Comparison of ENCODE assay signal across 20 cellular contexts in the genomic region with DNA sequence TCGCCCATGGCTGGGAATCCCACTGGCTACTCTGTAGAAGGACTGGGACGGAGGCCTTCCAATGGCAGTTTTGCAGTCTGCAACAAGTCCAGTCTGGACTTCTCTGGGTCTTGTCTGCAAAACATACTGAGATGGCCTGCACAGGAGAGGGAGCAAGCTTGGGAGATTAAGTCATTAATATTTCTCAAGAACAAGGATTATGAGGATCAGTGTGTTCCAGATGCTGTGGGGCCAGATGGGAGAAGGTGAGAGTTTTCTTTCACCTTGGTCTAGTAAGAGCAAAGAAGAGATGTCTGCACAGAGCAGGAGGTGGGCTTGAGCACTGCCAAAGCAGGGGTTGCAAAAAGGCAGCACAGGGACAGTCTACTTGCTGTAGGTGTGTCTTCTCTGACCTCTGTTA. TPM values are rescaled to one million over a fixed set of nuclear protein-coding genes. Genes with fewer than 3 reads are reported as not detected.
"Had no signal": no experiment of that assay in that cellular context is flagged by ENCODE, and none has a peak within 500 bp of the region (broad histone marks: within the 10 kb centered on the region; RNA-seq: fewer than 3 reads in every experiment).

TSS of gene PDE6A (minus strand) at position 128 of the 400 bp plus-strand sequence. CDS start at position 8, 120 bp downstream.

- H3K27ac Mint-ChIP-seq: activated CD8-positive, alpha-beta T cell treated with anti-CD3 and anti-CD28 coated beads, Interleukin-2, amount 10 ng/mL, durations not matched to agents 7 days and 5 days; activated naive CD4-positive, alpha-beta T cell treated with anti-CD3 and anti-CD28 coated beads, Interleukin-2, amount 10 ng/mL, durations not matched to agents 7 days and 5 days; activated T-helper 1 cell treated with anti-CD3 and anti-CD28 coated beads, Interleukin-12 subunit alpha, Interleukin-12 subunit beta, Interleukin-2, Interleukin-4 antibody, amounts not matched to agents 30 ng/mL and 10 ng/mL and 1 ng/mL, durations not matched to agents 14 hours and 24 hours and 36 hours; immature natural killer cell had no signal

- H3K36me3 Mint-ChIP-seq: activated naive CD4-positive, alpha-beta T cell treated with anti-CD3 and anti-CD28 coated beads, Interleukin-2, amount 10 ng/mL, durations not matched to agents 7 days and 5 days; immature natural killer cell had no signal

- H3K4me3 ChIP-seq: sigmoid colon had no signal

- H3K36me3 ChIP-seq: sigmoid colon had no signal

- H3K9me3 Mint-ChIP-seq: activated naive CD4-positive, alpha-beta T cell treated with anti-CD3 and anti-CD28 coated beads, Interleukin-2, amount 10 ng/mL, durations not matched to agents 7 days and 5 days; activated T-helper 1 cell treated with anti-CD3 and anti-CD28 coated beads, Interleukin-12 subunit alpha, Interleukin-12 subunit beta, Interleukin-2, Interleukin-4 antibody, amounts not matched to agents 30 ng/mL and 10 ng/mL and 1 ng/mL, durations not matched to agents 14 hours and 24 hours and 36 hours; immature natural killer cell; nephron had no signal

- H3K27ac ChIP-seq: sigmoid colon had no signal

- H3K27me3 ChIP-seq: sigmoid colon had no signal

- ATAC-seq: activated CD8-positive, alpha-beta T cell treated with anti-CD3 and anti-CD28 coated beads, Interleukin-2, amount 10 ng/mL, durations not matched to agents 7 days and 5 days; left cardiac atrium had no signal

- H3K4me1 ChIP-seq: sigmoid colon had no signal

- H3K4me3 Mint-ChIP-seq: activated CD8-positive, alpha-beta T cell treated with anti-CD3 and anti-CD28 coated beads, Interleukin-2, amount 10 ng/mL, durations not matched to agents 7 days and 5 days; activated naive CD4-positive, alpha-beta T cell treated with anti-CD3 and anti-CD28 coated beads, Interleukin-2, amount 10 ng/mL, durations not matched to agents 7 days and 5 days; activated T-helper 1 cell treated with anti-CD3 and anti-CD28 coated beads, Interleukin-12 subunit alpha, Interleukin-12 subunit beta, Interleukin-2, Interleukin-4 antibody, amounts not matched to agents 30 ng/mL and 10 ng/mL and 1 ng/mL, durations not matched to agents 14 hours and 24 hours and 36 hours; immature natural killer cell; nephron had no signal

- H3K9me3 ChIP-seq: sigmoid colon had no signal

- DNase-seq: activated CD4-positive, alpha-beta T cell treated with anti-CD3 and anti-CD28 coated beads for 4 hours; activated CD8-positive, alpha-beta T cell treated with anti-CD3 and anti-CD28 coated beads, Interleukin-2, amount 10 ng/mL, durations not matched to agents 7 days and 5 days; activated naive CD4-positive, alpha-beta T cell treated with anti-CD3 and anti-CD28 coated beads, Interleukin-2, amount 10 ng/mL, durations not matched to agents 7 days and 5 days; caudate nucleus; cortex of kidney; effector memory CD4-positive, alpha-beta T cell; immature natural killer cell; left cardiac atrium; occipital lobe; sigmoid colon; stimulated activated CD4-positive, alpha-beta T cell treated with anti-CD3 and anti-CD28 coated beads, Interleukin-2, amount 100 ng/mL, for 24 hours; stimulated activated naive CD4-positive, alpha-beta T cell; substantia nigra; T-helper 1 cell; trophoblast cell had no signal

- H3K4me1 Mint-ChIP-seq: activated naive CD4-positive, alpha-beta T cell treated with anti-CD3 and anti-CD28 coated beads, Interleukin-2, amount 10 ng/mL, durations not matched to agents 7 days and 5 days; immature natural killer cell had no signal

RNA-seq across cellular contexts. Expression of gene PDE6A, which starts in this region (rescaled TPM):
- total RNA-seq: activated CD8-positive, alpha-beta T cell treated with anti-CD3 and anti-CD28 coated beads, Interleukin-2, amount 10 ng/mL, durations not matched to agents 7 days and 5 days; activated T-helper 1 cell treated with anti-CD3 and anti-CD28 coated beads, Interleukin-12 subunit alpha, Interleukin-12 subunit beta, Interleukin-2, Interleukin-4 antibody, amounts not matched to agents 30 ng/mL and 10 ng/mL and 1 ng/mL, durations not matched to agents 14 hours and 24 hours and 36 hours; epithelial cell of proximal tubule; lung microvascular endothelial cell; occipital lobe; pulmonary artery endothelial cell; sigmoid colon had no signal
- polyA plus RNA-seq: immature natural killer cell had no signal
